ENCODE assay signal across 20 cellular contexts in the genomic region with DNA sequence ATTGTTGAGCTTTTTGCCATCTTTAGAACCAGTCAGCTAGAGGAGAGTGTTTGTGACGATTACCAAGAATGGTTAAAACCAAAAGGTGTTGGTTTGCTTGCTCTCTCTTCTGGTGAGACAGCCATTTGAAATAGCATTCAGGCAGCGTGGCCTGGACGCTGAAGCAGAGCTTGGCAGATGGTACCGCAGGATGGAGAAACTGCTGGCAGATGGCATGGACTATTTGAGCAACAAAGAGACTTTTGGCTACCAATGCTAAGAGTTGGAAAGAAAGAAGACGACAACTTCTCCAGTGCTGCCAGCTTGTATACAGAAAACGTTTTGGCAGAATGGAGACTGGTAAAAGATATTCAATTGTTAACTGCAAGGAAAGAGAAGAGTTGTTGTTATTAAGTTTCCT.
DNase-seq lines count a peak whose midpoint lies in the region; ATAC-seq, FAIRE-seq and TF ChIP-seq lines count a peak whose summit lies in the region.
"Had no signal": no experiment of that assay in that cellular context is flagged by ENCODE, and none has a peak within 500 bp of the region (broad histone marks: within the 10 kb centered on the region; RNA-seq: fewer than 3 reads in every experiment).

No MANE protein-coding gene starts in this region.

- H2AFZ ChIP-seq in HepG2 (ENCODE audit: low read length): no peak overlapping the region

- H3K27ac Mint-ChIP-seq in brain: peak overlapping the region in 4 of 5 experiments; percentile 20 to 77 (median 54)
- no peak overlapping the region for H3K27ac Mint-ChIP-seq in natural killer cell treated with Interleukin-12 subunit alpha and Interleukin-12 subunit beta and Interleukin-15 and Interleukin-18, amount 100 ng/mL, for 72 hours
- H3K27ac Mint-ChIP-seq: activated CD4-positive, alpha-beta T cell treated with anti-CD3 and anti-CD28 coated beads for 36 hours; activated naive CD4-positive, alpha-beta T cell treated with anti-CD3 and anti-CD28 coated beads, Interleukin-2, amount 50 U/mL, for 24 hours; CD8-positive, alpha-beta T cell; HFFc6; mesothelial cell of epicardium; stimulated activated naive B cell treated with anti-CD40 and anti-IgM and Interleukin-4, amounts not matched to agents 10 μg/mL and 1 μg/mL and 100 μg/mL, for 72 hours had no signal

- H3K79me2 ChIP-seq in HepG2 (ENCODE audit: insufficient read depth, low read length): no peaks in the 10 kb centered on the region

- H3K9me3 ChIP-seq in right lobe of liver: no peaks in the 10 kb centered on the region
- peaks cover 29% of the 10 kb centered on the region for H3K9me3 ChIP-seq in HepG2 (ENCODE audit: low read length)

- H3K27ac ChIP-seq in right lobe of liver: no peak overlapping the region
- H3K27ac ChIP-seq in HepG2 (ENCODE audit: extremely low read length, insufficient read depth, low read length): no peak overlapping the region
- no peak overlapping the region for H3K27ac ChIP-seq in foreskin keratinocyte

- no peaks in the 10 kb centered on the region for H4K20me1 ChIP-seq in HepG2 (ENCODE audit: insufficient read depth, low read length)

- peak overlapping the region in 3 of 5 experiments; percentile 6 to 56 (median 28) for H3K4me3 Mint-ChIP-seq in brain
- H3K4me3 Mint-ChIP-seq in natural killer cell treated with Interleukin-12 subunit alpha and Interleukin-12 subunit beta and Interleukin-15 and Interleukin-18, amount 100 ng/mL, for 72 hours: no peak overlapping the region
- H3K4me3 Mint-ChIP-seq: activated CD4-positive, alpha-beta T cell treated with anti-CD3 and anti-CD28 coated beads for 36 hours; activated naive CD4-positive, alpha-beta T cell treated with anti-CD3 and anti-CD28 coated beads, Interleukin-2, amount 50 U/mL, for 24 hours; CD8-positive, alpha-beta T cell; HFFc6; mesothelial cell of epicardium; stimulated activated naive B cell treated with anti-CD40 and anti-IgM and Interleukin-4, amounts not matched to agents 10 μg/mL and 1 μg/mL and 100 μg/mL, for 72 hours had no signal

- no peak overlapping the region for H3K4me3 ChIP-seq in right lobe of liver
- no peak overlapping the region for H3K4me3 ChIP-seq in HepG2 (replicated peaks in 1 of 3; ENCODE audit: insufficient read depth in 1 of 3, low read depth in 2 of 3, low read length in 3 of 3)

- TF ChIP-seq POLR2A in right lobe of liver (IDR thresholded peaks at IDR 0.05) (no peak), HepG2 (IDR thresholded peaks at IDR 0.05; ENCODE audit: insufficient read depth in 1 of 2, low read depth in 2 of 2, low read length in 2 of 2) (no peak)

- DNase-seq in right lobe of liver (peak in 2 of 3 donors; percentile 55 to 63), HepG2 (ENCODE audit: low spot score) (no peak), medulla oblongata (ENCODE audit: extremely low spot score) (peak; percentile 76), superior temporal gyrus (ENCODE audit: extremely low spot score) (peak; percentile 75), foreskin keratinocyte (no peak), NCI-H510A (lab: John Stamatoyannopoulos, UW) (no peak)
- no peak for DNase-seq in natural killer cell treated with Interleukin-12 subunit alpha and Interleukin-12 subunit beta and Interleukin-15 and Interleukin-18, amount 100 ng/mL, for 72 hours (ENCODE audit: low spot score)
- DNase-seq: activated CD4-positive, alpha-beta T cell treated with anti-CD3 and anti-CD28 coated beads for 36 hours; CD8-positive, alpha-beta T cell; HFFc6; NCI-H1048; OCI-M1; stimulated activated naive B cell treated with anti-CD40 and anti-IgM and Interleukin-4, amounts not matched to agents 10 μg/mL and 1 μg/mL and 100 μg/mL, for 72 hours; T-helper 9 cell had no signal

- TF ChIP-seq CTCF in right lobe of liver (IDR thresholded peaks at IDR 0.05) (no peak), HepG2 (CRISPR knock-in tag; IDR thresholded peaks at IDR 0.05) (no peak), brain (conservative IDR thresholded peaks at IDR 0.05) (no peak), foreskin keratinocyte (conservative IDR thresholded peaks at IDR 0.05) (no peak)

- no peak for TF ChIP-seq RAD21 in HepG2 (CRISPR knock-in tag; IDR thresholded peaks at IDR 0.05)

- peaks cover 5% of the 10 kb centered on the region for H3K27me3 Mint-ChIP-seq in brain
- no peaks in the 10 kb centered on the region for H3K27me3 Mint-ChIP-seq in natural killer cell treated with Interleukin-12 subunit alpha and Interleukin-12 subunit beta and Interleukin-15 and Interleukin-18, amount 100 ng/mL, for 72 hours
- H3K27me3 Mint-ChIP-seq: activated naive CD4-positive, alpha-beta T cell treated with anti-CD3 and anti-CD28 coated beads, Interleukin-2, amount 50 U/mL, for 24 hours; stimulated activated naive B cell treated with anti-CD40 and anti-IgM and Interleukin-4, amounts not matched to agents 10 μg/mL and 1 μg/mL and 100 μg/mL, for 72 hours had no signal

- no peak overlapping the region for H3K9ac ChIP-seq in HepG2 (ENCODE audit: insufficient read depth, low read depth, low read length)

- no peak overlapping the region for H3K4me2 ChIP-seq in HepG2 (ENCODE audit: low read depth, low read length)

- peaks cover 13 to 54% (median 30%) of the 10 kb centered on the region in 5 experiments for H3K9me3 Mint-ChIP-seq in brain
- H3K9me3 Mint-ChIP-seq in natural killer cell treated with Interleukin-12 subunit alpha and Interleukin-12 subunit beta and Interleukin-15 and Interleukin-18, amount 100 ng/mL, for 72 hours: no peaks in the 10 kb centered on the region
- H3K9me3 Mint-ChIP-seq: HFFc6 had no signal

- H3K4me1 ChIP-seq in right lobe of liver: no peaks in the 10 kb centered on the region
- no peaks in the 10 kb centered on the region for H3K4me1 ChIP-seq in HepG2 (ENCODE audit: insufficient read depth, low read length)
- H3K4me1 ChIP-seq in foreskin keratinocyte: no peaks in the 10 kb centered on the region

- POLR2A ChIA-PET in HepG2 (lab: Yijun Ruan, JAX): no interaction called here

- peaks cover 6% of the 10 kb centered on the region for H3K4me1 Mint-ChIP-seq in brain
- H3K4me1 Mint-ChIP-seq in natural killer cell treated with Interleukin-12 subunit alpha and Interleukin-12 subunit beta and Interleukin-15 and Interleukin-18, amount 100 ng/mL, for 72 hours (ENCODE audit: low read depth in 2 of 2): no peaks in the 10 kb centered on the region
- H3K4me1 Mint-ChIP-seq: activated CD4-positive, alpha-beta T cell treated with anti-CD3 and anti-CD28 coated beads for 36 hours; activated naive CD4-positive, alpha-beta T cell treated with anti-CD3 and anti-CD28 coated beads, Interleukin-2, amount 50 U/mL, for 24 hours; stimulated activated naive B cell treated with anti-CD40 and anti-IgM and Interleukin-4, amounts not matched to agents 10 μg/mL and 1 μg/mL and 100 μg/mL, for 72 hours had no signal

- no peaks in the 10 kb centered on the region for H3K36me3 ChIP-seq in right lobe of liver
- no peaks in the 10 kb centered on the region for H3K36me3 ChIP-seq in HepG2 (replicated peaks in 1 of 2; ENCODE audit: control insufficient read depth in 1 of 2, insufficient read depth in 2 of 2, low read length in 2 of 2)

- intact Hi-C loops in right lobe of liver (cut with DNase I): no loop called here
- intact Hi-C loops in HepG2 (cut with micrococcal nuclease; ENCODE audit: unreplicated experiment): no loop called here

- in situ Hi-C loops in HepG2 (cut with HindIII; ENCODE audit: extremely low pct_ligation_motif_present, low pct_unique_long_range_greater_than_20kb): no loop called here

- no peak for FAIRE-seq in HepG2 (lab: Jason Lieb, UNC)
- FAIRE-seq: A204.1, GM12891, keratinocyte had no signal

- TF ChIP-seq EP300 in HepG2 (IDR thresholded peaks at IDR 0.05; ENCODE audit: low read depth in 2 of 2, low read length in 2 of 2): no peak
- TF ChIP-seq EP300 in HepG2 (CRISPR knock-in tag; IDR thresholded peaks at IDR 0.05; ENCODE audit: borderline replicate concordance): no peak

- no TSS peak for BruUV-seq in HepG2 (replicated peaks; lab: Mats Ljungman, UMichigan)

- no peaks in the 10 kb centered on the region for H3K27me3 ChIP-seq in right lobe of liver
- no peaks in the 10 kb centered on the region for H3K27me3 ChIP-seq in HepG2 (ENCODE audit: control insufficient read depth in 1 of 2, insufficient read depth in 2 of 2, low read length in 2 of 2)
- H3K27me3 ChIP-seq in foreskin keratinocyte: no peaks in the 10 kb centered on the region

- peaks cover 29% of the 10 kb centered on the region for H3K36me3 Mint-ChIP-seq in brain
- no peaks in the 10 kb centered on the region for H3K36me3 Mint-ChIP-seq in natural killer cell treated with Interleukin-12 subunit alpha and Interleukin-12 subunit beta and Interleukin-15 and Interleukin-18, amount 100 ng/mL, for 72 hours
- H3K36me3 Mint-ChIP-seq: CD8-positive, alpha-beta T cell; stimulated activated naive B cell treated with anti-CD40 and anti-IgM and Interleukin-4, amounts not matched to agents 10 μg/mL and 1 μg/mL and 100 μg/mL, for 72 hours had no signal

- ATAC-seq in right lobe of liver: peak in 2 of 4 donors; percentile 33 to 83
- no peak for ATAC-seq in HepG2
- no peak for ATAC-seq in foreskin keratinocyte
- no peak for ATAC-seq in natural killer cell treated with Interleukin-12 subunit alpha and Interleukin-12 subunit beta and Interleukin-15 and Interleukin-18, amount 100 ng/mL, for 72 hours
- ATAC-seq: activated CD4-positive, alpha-beta T cell treated with anti-CD3 and anti-CD28 coated beads for 36 hours; CD8-positive, alpha-beta T cell; stimulated activated naive B cell treated with anti-CD40 and anti-IgM and Interleukin-4, amounts not matched to agents 10 μg/mL and 1 μg/mL and 100 μg/mL, for 72 hours had no signal

- CTCF ChIA-PET in HepG2 (lab: Yijun Ruan, JAX; ENCODE audit: low intra/inter-chr PET ratio, low total read pairs): no interaction called here

- 60% methylated on average over 6 of the region's 6 CpGs for WGBS in right lobe of liver (ENCODE audit: insufficient coverage, low coverage, low lambda C conversion rate, missing lambda C conversion rate)
- 43% methylated on average over 6 of the region's 6 CpGs for WGBS in HepG2 (ENCODE audit: low lambda C conversion rate)

TF ChIP-seq in HepG2, 621 proteins besides CTCF, POLR2A, EP300 and RAD21 (continues in another document):
- TF ChIP-seq ZMYM4 (CRISPR knock-in tag; IDR thresholded peaks at IDR 0.05): no peak
- TF ChIP-seq, protein P1, sequence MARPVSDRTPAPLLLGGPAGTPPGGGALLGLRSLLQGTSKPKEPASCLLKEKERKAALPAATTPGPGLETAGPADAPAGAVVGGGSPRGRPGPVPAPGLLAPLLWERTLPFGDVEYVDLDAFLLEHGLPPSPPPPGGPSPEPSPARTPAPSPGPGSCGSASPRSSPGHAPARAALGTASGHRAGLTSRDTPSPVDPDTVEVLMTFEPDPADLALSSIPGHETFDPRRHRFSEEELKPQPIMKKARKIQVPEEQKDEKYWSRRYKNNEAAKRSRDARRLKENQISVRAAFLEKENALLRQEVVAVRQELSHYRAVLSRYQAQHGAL (CRISPR knock-in tag; IDR thresholded peaks at IDR 0.05; ENCODE audit: not compliant biosample characterization): no peak

Comparison
In these comparisons a context has a peak if more than half of its experiments do, and no peak if none do; other contexts are left out.
1. DNase-seq: peak in right lobe of liver (2 of 3), medulla oblongata (single experiment) and superior temporal gyrus (single experiment); none in HepG2 (single experiment), foreskin keratinocyte (0 of 2), natural killer cell treated with Interleukin-12 subunit alpha and Interleukin-12 subunit beta and Interleukin-15 and Interleukin-18, amount 100 ng/mL, for 72 hours (single experiment) and NCI-H510A (single experiment).
2. H3K27ac Mint-ChIP-seq: peak in brain (4 of 5); none in natural killer cell treated with Interleukin-12 subunit alpha and Interleukin-12 subunit beta and Interleukin-15 and Interleukin-18, amount 100 ng/mL, for 72 hours (0 of 2).